In the genomic region with DNA sequence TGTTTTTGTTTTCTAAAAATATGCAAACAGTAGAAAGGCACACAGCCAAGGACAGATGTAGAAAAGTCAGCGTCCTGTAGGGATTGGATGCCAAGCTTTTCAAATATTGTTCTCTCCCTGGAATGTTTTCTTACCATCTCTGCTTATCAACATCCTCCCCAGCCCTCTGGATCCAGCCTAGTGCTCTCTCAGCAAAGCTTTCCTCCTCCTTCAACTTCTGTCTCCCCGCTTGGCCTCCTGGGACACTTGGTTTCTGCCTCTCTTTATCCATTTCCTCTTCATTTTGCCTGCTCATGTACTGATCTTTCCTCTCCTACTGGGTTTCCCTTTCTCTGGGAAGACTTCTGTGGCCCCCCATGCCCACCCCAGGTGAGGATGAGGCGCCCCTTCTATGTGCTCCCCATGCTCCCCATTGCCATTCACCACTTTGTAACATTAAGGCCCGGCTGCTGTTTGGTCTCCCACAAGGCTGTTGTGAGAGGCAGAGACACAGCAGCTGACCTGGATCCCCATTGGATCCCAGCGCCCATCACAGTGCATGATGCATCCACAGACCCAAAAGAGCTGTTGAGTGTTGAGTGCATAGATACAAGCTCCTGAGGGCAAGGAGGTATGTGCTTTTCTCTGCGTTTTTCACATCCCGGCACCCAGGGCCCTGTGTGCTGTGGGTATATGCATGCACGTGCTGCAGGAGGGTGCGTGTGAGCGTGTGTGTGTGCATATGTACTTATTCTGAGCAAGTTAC, we compare ENCODE assay signal across 8 cellular contexts. TPM values are rescaled to one million over a fixed set of nuclear protein-coding genes. Genes with fewer than 3 reads are reported as not detected.
A peak's percentile ranks its signal among the peaks of the same experiment; 100 is the strongest.
DNase-seq lines count a peak whose midpoint lies in the region; ATAC-seq and TF ChIP-seq lines count a peak whose summit lies in the region.

No MANE protein-coding gene starts in this region.

- no peaks in the 10 kb centered on the region for H3K9me2 ChIP-seq in hepatocyte (replicated peaks; ENCODE audit: insufficient read depth)

- H3K27ac ChIP-seq in hepatocyte: no peak overlapping the region

- H3K36me3 Mint-ChIP-seq in stimulated activated effector memory CD8-positive, alpha-beta T cell treated with anti-CD3 and anti-CD28 coated beads, Interleukin-12 subunit alpha, Interleukin-12 subunit beta, amount 100 ng/mL, for 72 hours: peaks cover 100% of the 10 kb centered on the region

- DNase-seq in LHCN-M2 (ENCODE audit: low read depth) (peak; percentile 46), Right ventricle myocardium superior (no peak), hepatocyte (ENCODE audit: low spot score) (no peak), posterior vena cava (ENCODE audit: low spot score) (no peak)
- DNase-seq in activated naive CD4-positive, alpha-beta T cell treated with anti-CD3 and anti-CD28 coated beads, Interleukin-2, amount 50 U/mL, for 16 hours: peak; percentile 37
- DNase-seq in stimulated activated effector memory CD8-positive, alpha-beta T cell treated with anti-CD3 and anti-CD28 coated beads, Interleukin-12 subunit alpha, Interleukin-12 subunit beta, amount 100 ng/mL, for 72 hours (ENCODE audit: low spot score in 2 of 2): peak in 1 of 2 donors; percentile 55

- H3K4me3 ChIP-seq in hepatocyte: no peak overlapping the region

- intact Hi-C loops in Right ventricle myocardium superior (cut with DNase I): no loop called here
- intact Hi-C loops in posterior vena cava (cut with DNase I): no loop called here

- ATAC-seq in Right ventricle myocardium superior (ENCODE audit: poor library complexity) (peak; percentile 40), HG02623 (IDR thresholded peaks at IDR 0.05; ENCODE audit: unreplicated experiment) (no peak), HG03135 (IDR thresholded peaks at IDR 0.05; ENCODE audit: unreplicated experiment) (no peak)
- ATAC-seq in stimulated activated effector memory CD8-positive, alpha-beta T cell treated with anti-CD3 and anti-CD28 coated beads, Interleukin-12 subunit alpha, Interleukin-12 subunit beta, amount 100 ng/mL, for 72 hours: peak; percentile 19

- TF ChIP-seq CTCF in hepatocyte (IDR thresholded peaks at IDR 0.05; ENCODE audit: poor library complexity): no peak

- H3K9me3 ChIP-seq in hepatocyte (ENCODE audit: low read depth): no peaks in the 10 kb centered on the region

- peaks cover 86% of the 10 kb centered on the region for H3K4me1 Mint-ChIP-seq in stimulated activated effector memory CD8-positive, alpha-beta T cell treated with anti-CD3 and anti-CD28 coated beads, Interleukin-12 subunit alpha, Interleukin-12 subunit beta, amount 100 ng/mL, for 72 hours

- WGBS in hepatocyte (ENCODE audit: low lambda C conversion rate, missing lambda C conversion rate): 91% methylated on average over 10 of the region's 10 CpGs

- peak overlapping the region; percentile 73 for H3K4me3 Mint-ChIP-seq in stimulated activated effector memory CD8-positive, alpha-beta T cell treated with anti-CD3 and anti-CD28 coated beads, Interleukin-12 subunit alpha, Interleukin-12 subunit beta, amount 100 ng/mL, for 72 hours

- no peaks in the 10 kb centered on the region for H3K36me3 ChIP-seq in hepatocyte (replicated peaks; ENCODE audit: insufficient read depth, low read depth)

- H3K27ac Mint-ChIP-seq in stimulated activated effector memory CD8-positive, alpha-beta T cell treated with anti-CD3 and anti-CD28 coated beads, Interleukin-12 subunit alpha, Interleukin-12 subunit beta, amount 100 ng/mL, for 72 hours: peak overlapping the region; percentile 91

- H3K4me2 ChIP-seq in hepatocyte: no peak overlapping the region

- peaks cover 20% of the 10 kb centered on the region for H3K4me1 ChIP-seq in hepatocyte (ENCODE audit: insufficient read depth)

- no peak overlapping the region for H2AFZ ChIP-seq in hepatocyte

- H3K27me3 ChIP-seq in hepatocyte: no peaks in the 10 kb centered on the region

- no peaks in the 10 kb centered on the region for H3K9me3 Mint-ChIP-seq in stimulated activated effector memory CD8-positive, alpha-beta T cell treated with anti-CD3 and anti-CD28 coated beads, Interleukin-12 subunit alpha, Interleukin-12 subunit beta, amount 100 ng/mL, for 72 hours

- H4K20me1 ChIP-seq in hepatocyte (ENCODE audit: insufficient read depth, poor library complexity, severe bottlenecking): no peaks in the 10 kb centered on the region

- H3K79me2 ChIP-seq in hepatocyte: peaks cover 6% of the 10 kb centered on the region

RNA-seq across cellular contexts. Expression of a gene that starts 38.2 kb away (rescaled TPM):
- total RNA-seq in LHCN-M2 (2014; rRNA removed) (24.1 and 169 TPM in 2 replicates), Right ventricle myocardium superior (36.2 TPM), hepatocyte (43.4 and 60.5 TPM in 2 replicates), posterior vena cava (10 to 100 TPM; 47.1 to 68.9 TPM)
- polyA plus RNA-seq in LHCN-M2 (2012): 23.0 TPM
- 77.2 and 103 TPM in 2 replicates for polyA plus RNA-seq in hepatocyte

RNA-seq across cellular contexts. Expression of a gene that starts 56.0 kb away (rescaled TPM):
- total RNA-seq in LHCN-M2 (2014; rRNA removed) (0.58 TPM in 1 of 2 replicates, not detected in the other), Right ventricle myocardium superior (not detected), hepatocyte (1.8 and 5.3 TPM in 2 replicates), posterior vena cava (1 to 10 TPM in 1 of 2 donors, under 1 TPM in 1; 0.10 to 1.2 TPM)
- 0.11 TPM for polyA plus RNA-seq in LHCN-M2 (2012)
- polyA plus RNA-seq in hepatocyte: 7.7 and 11.8 TPM in 2 replicates

Comparison
In these comparisons a context has a peak if more than half of its experiments do, and no peak if none do; other contexts are left out.
1. DNase-seq: peak in LHCN-M2 (single experiment) and activated naive CD4-positive, alpha-beta T cell treated with anti-CD3 and anti-CD28 coated beads, Interleukin-2, amount 50 U/mL, for 16 hours (single experiment); none in Right ventricle myocardium superior (single experiment), hepatocyte (single experiment) and posterior vena cava (single experiment).
2. ATAC-seq: peak in Right ventricle myocardium superior (single experiment) and stimulated activated effector memory CD8-positive, alpha-beta T cell treated with anti-CD3 and anti-CD28 coated beads, Interleukin-12 subunit alpha, Interleukin-12 subunit beta, amount 100 ng/mL, for 72 hours (single experiment); none in HG02623 (single experiment) and HG03135 (single experiment).